13 cellular contexts compared by ENCODE assay signal in genomic region chr7:17307558-17307957, GRCh38. TPM values are rescaled to one million over a fixed set of nuclear protein-coding genes. Genes with fewer than 3 reads are reported as not detected.
DNase-seq lines count a peak whose midpoint lies in the region; ATAC-seq, FAIRE-seq and TF ChIP-seq lines count a peak whose summit lies in the region.
"Had no signal": no experiment of that assay in that cellular context is flagged by ENCODE, and none has a peak within 500 bp of the region (broad histone marks: within the 10 kb centered on the region; RNA-seq: fewer than 3 reads in every experiment).

No MANE protein-coding gene starts in this region.

- H3K23me2 ChIP-seq in H1 (ENCODE audit: low read depth, low read length): no peaks in the 10 kb centered on the region

- peak; percentile 9 for FAIRE-seq in GM18507 (lab: Jason Lieb, UNC)
- FAIRE-seq in H1 (lab: Jason Lieb, UNC): no peak

- no peak overlapping the region for H3K27ac ChIP-seq in H1 (ENCODE audit: low read depth, low read length)
- peak overlapping the region; percentile 73 for H3K27ac ChIP-seq in lower lobe of right lung
- peak overlapping the region in 1 of 2 donors; percentile 27 for H3K27ac ChIP-seq in thoracic aorta

- no peaks in the 10 kb centered on the region; the same call in 1 of the 2 replicates for H3K79me1 ChIP-seq in H1 (ENCODE audit: low read depth, low read length)

- H4K20me1 ChIP-seq in H1 (replicated peaks in 1 of 2; ENCODE audit: control insufficient read depth in 1 of 2, insufficient read depth in 2 of 2, low read length in 2 of 2): no peaks in the 10 kb centered on the region

- WGBS in H1 (ENCODE audit: extremely low coverage in 1 of 2, insufficient coverage in 1 of 2, insufficient read length in 1 of 2, insufficient replicate concordance in 2 of 2, low coverage in 1 of 2, low lambda C conversion rate in 2 of 2, missing lambda C conversion rate in 1 of 2), 2 experiments: 92% methylated on average over 5 of the region's 5 CpGs; no CpG with 5 or more reads in 1 of the 2 experiments

- no peak overlapping the region for H3K56ac ChIP-seq in H1 (replicated peaks; ENCODE audit: insufficient read length, low read depth, low read length)

- peaks cover 0 to 73% of the 10 kb centered on the region in 2 experiments; a peak in 3 of 4 replicates for H3K79me2 ChIP-seq in H1 (ENCODE audit: control insufficient read depth in 1 of 2, insufficient read depth in 2 of 2, low read length in 2 of 2)

- no peak overlapping the region for H3K4me2 ChIP-seq in H1 (ENCODE audit: insufficient read depth in 1 of 2, low read depth in 2 of 2, low read length in 2 of 2)

- H2AFZ ChIP-seq in H1 (ENCODE audit: low read length): no peak overlapping the region

- no peaks in the 10 kb centered on the region for H3K27me3 ChIP-seq in H1 (replicated peaks in 1 of 4; ENCODE audit: control insufficient read depth in 3 of 4, extremely low read depth in 1 of 4, insufficient read depth in 3 of 4, low read length in 3 of 4)
- H3K27me3 ChIP-seq in lower lobe of right lung (ENCODE audit: low read depth): no peaks in the 10 kb centered on the region
- no peaks in the 10 kb centered on the region for H3K27me3 ChIP-seq in thoracic aorta (replicated peaks; ENCODE audit: insufficient read depth)
- H3K27me3 ChIP-seq: dorsolateral prefrontal cortex had no signal

- intact Hi-C loops in lower lobe of right lung (cut with DNase I): no loop called here

- no peak overlapping the region for H4K91ac ChIP-seq in H1 (replicated peaks; ENCODE audit: insufficient read length, low read length)

- no peak overlapping the region for H2BK5ac ChIP-seq in H1 (ENCODE audit: low read depth, low read length)

- no peak overlapping the region for H3K14ac ChIP-seq in H1 (ENCODE audit: insufficient read length)

- POLR2A ChIA-PET in H1 (lab: Charles Lee; ENCODE audit: partially characterized antibody): interaction anchor here (0.7 kb wide), 1 partner anchor 9 kb away, joined by 3 read pairs; the partner anchor contains the start of gene AHR

- CTCF ChIA-PET in H1 (lab: Charles Lee; ENCODE audit: partially characterized antibody): interaction anchor here (0.9 to 2.1 kb wide), 5 partner anchors 25 to 328 kb away, joined by 3 to 5 read pairs (median 4); no protein-coding TSS in a partner anchor

- H3K23ac ChIP-seq in H1 (ENCODE audit: insufficient read length): no peak overlapping the region

- no peak overlapping the region for H4K8ac ChIP-seq in H1 (ENCODE audit: extremely low read depth, insufficient read depth, low read length)

- DNase-seq in GM18507 (ENCODE audit: extremely low spot score, insufficient read length, low read depth) (no peak), H1 (ENCODE audit: low read depth in 1 of 2, low spot score in 2 of 2) (no peak), lower lobe of right lung (no peak), thoracic aorta (ENCODE audit: low spot score) (no peak), inferior parietal cortex (ENCODE audit: extremely low spot score) (no peak)
- no peak for DNase-seq in activated CD4-positive, alpha-beta T cell treated with anti-CD3 and anti-CD28 coated beads for 4 hours
- DNase-seq: activated B cell treated with CpG ODN at 0.5 μM for 24 hours; activated CD8-positive, alpha-beta memory T cell treated with anti-CD3 and anti-CD28 coated beads, Interleukin-2, amount 50 U/mL, for 48 hours; activated naive CD8-positive, alpha-beta T cell treated with anti-CD3 and anti-CD28 coated beads for 36 hours; dorsolateral prefrontal cortex; NCI-H226 had no signal

- no peak overlapping the region for H4K5ac ChIP-seq in H1 (ENCODE audit: insufficient read length, low read depth, low read length)

- H2BK12ac ChIP-seq in H1 (ENCODE audit: low read depth, low read length): no peak overlapping the region

- TF ChIP-seq RAD21 in H1 (IDR thresholded peaks at IDR 0.05 in 1 of 2, conservative IDR thresholded peaks at IDR 0.05 in 1 of 2; ENCODE audit: low read depth in 2 of 2, low read length in 2 of 2): no peak

- H3K36me3 ChIP-seq in H1 (ENCODE audit: control insufficient read depth in 2 of 4, insufficient read depth in 4 of 4, low read length in 3 of 4) (peaks cover 0 to 3% (median 0%) of the 10 kb centered on the region in 4 experiments; a peak in 1 of 8 replicates), lower lobe of right lung (peaks cover 26% of the 10 kb centered on the region), thoracic aorta (peaks cover 5% of the 10 kb centered on the region)

- H3K9ac ChIP-seq in H1 (replicated peaks in 1 of 4; ENCODE audit: extremely low read depth in 1 of 4, low read depth in 3 of 4, low read length in 3 of 4): no peak overlapping the region

- H3K4ac ChIP-seq in H1 (replicated peaks; ENCODE audit: insufficient read length, low read depth, low read length): no peak overlapping the region

- no peak overlapping the region for H2BK20ac ChIP-seq in H1 (ENCODE audit: low read length)

- H2BK15ac ChIP-seq in H1 (ENCODE audit: low read length): no peak overlapping the region

- H3K4me3 ChIP-seq in H1 (ENCODE audit: extremely low read depth in 1 of 4, insufficient read depth in 2 of 4, low read depth in 3 of 4, low read length in 4 of 4) (no peak overlapping the region), lower lobe of right lung (peak overlapping the region; percentile 28), thoracic aorta (peak overlapping the region; percentile 21)

- no peak for TF ChIP-seq EP300 in H1 (IDR thresholded peaks at IDR 0.05; ENCODE audit: borderline replicate concordance in 1 of 2, low read depth in 2 of 2, low read length in 2 of 2)

- H3K9me3 ChIP-seq in H1 (ENCODE audit: insufficient read depth in 2 of 2, low read depth in 1 of 2, low read length in 1 of 2): no peaks in the 10 kb centered on the region
- H3K9me3 ChIP-seq in lower lobe of right lung: no peaks in the 10 kb centered on the region
- no peaks in the 10 kb centered on the region for H3K9me3 ChIP-seq in thoracic aorta

- TF ChIP-seq CTCF in H1 (IDR thresholded peaks at IDR 0.05; ENCODE audit: control extremely low read depth in 1 of 3, insufficient read depth in 1 of 3, low read depth in 1 of 3, low read length in 3 of 3): no peak
- TF ChIP-seq CTCF in lower lobe of right lung (IDR thresholded peaks at IDR 0.05): no peak
- no peak for TF ChIP-seq CTCF in thoracic aorta (IDR thresholded peaks at IDR 0.05)

- H2AK5ac ChIP-seq in H1 (ENCODE audit: low read depth, low read length): 0 out of 2 replicates have a peak overlapping the region, but pooled peaks have one; percentile 14

- H3K4me1 ChIP-seq in H1 (replicated peaks in 1 of 4; ENCODE audit: control insufficient read depth in 3 of 4, insufficient read depth in 4 of 4, low read length in 3 of 4): peaks cover 4 to 15% (median 14%) of the 10 kb centered on the region in 4 experiments; a peak in 6 of 7 replicates
- H3K4me1 ChIP-seq in lower lobe of right lung: peaks cover 97% of the 10 kb centered on the region
- peaks cover 51 to 62% of the 10 kb centered on the region in 2 donors for H3K4me1 ChIP-seq in thoracic aorta (ENCODE audit: control insufficient read depth in 1 of 2, low read depth in 2 of 2)

- H3K18ac ChIP-seq in H1 (ENCODE audit: extremely low read depth, low read length): no peak overlapping the region

- H2BK120ac ChIP-seq in H1 (replicated peaks; ENCODE audit: low read depth, low read length): no peak overlapping the region

- no peak for TF ChIP-seq POLR2A in H1 (IDR thresholded peaks at IDR 0.05; ENCODE audit: control extremely low read depth in 1 of 2, low read depth in 2 of 2, low read length in 2 of 2)

- ATAC-seq in lower lobe of right lung (peak; percentile 5 to 15), thoracic aorta (ENCODE audit: insufficient number of reproducible peaks, low FRiP score, low read depth) (no peak), HG02763 (IDR thresholded peaks at IDR 0.05; ENCODE audit: unreplicated experiment) (no peak), GM18519 (IDR thresholded peaks at IDR 0.05; ENCODE audit: low FRiP score, unreplicated experiment) (no peak)

TF ChIP-seq in H1, 55 proteins besides CTCF, POLR2A, EP300 and RAD21 (continues in another document):
- no peak for TF ChIP-seq TBP (IDR thresholded peaks at IDR 0.05; ENCODE audit: low read depth, low read length)
- no peak for TF ChIP-seq TCF12 (IDR thresholded peaks at IDR 0.05; ENCODE audit: low read depth, low read length)
- no peak for TF ChIP-seq BCL11A (IDR thresholded peaks at IDR 0.05; ENCODE audit: low read depth in 2 of 2, low read length in 2 of 2)
- TF ChIP-seq PHF8 (conservative IDR thresholded peaks at IDR 0.05; ENCODE audit: low read depth, low read length): no peak
- no peak for TF ChIP-seq ASH2L (IDR thresholded peaks at IDR 0.05; ENCODE audit: low read length)
- TF ChIP-seq GTF2F1 (IDR thresholded peaks at IDR 0.05; ENCODE audit: borderline replicate concordance, low read depth, low read length): no peak
- TF ChIP-seq EZH2 (IDR thresholded peaks at IDR 0.05; ENCODE audit: low read depth, low read length, severe bottlenecking): no peak
- TF ChIP-seq RFX5 (IDR thresholded peaks at IDR 0.05; ENCODE audit: borderline replicate concordance, low read depth, low read length): no peak
- TF ChIP-seq CHD1 (IDR thresholded peaks at IDR 0.05; ENCODE audit: low read depth, low read length): no peak
- no peak for TF ChIP-seq POLR2AphosphoS5 (IDR thresholded peaks at IDR 0.05; ENCODE audit: low read depth, low read length)
- TF ChIP-seq RBBP5 (IDR thresholded peaks at IDR 0.05; ENCODE audit: borderline replicate concordance, low read depth, low read length): no peak
- TF ChIP-seq TAF7 (optimal IDR thresholded peaks at IDR 0.05; ENCODE audit: borderline replicate concordance, low read depth, low read length): no peak
- no peak for TF ChIP-seq USF2 (IDR thresholded peaks at IDR 0.05; ENCODE audit: low read length)

RNA-seq across cellular contexts. Expression of gene AHR, which starts 9.1 kb away (rescaled TPM):
- 8.7 and 9.7 TPM in 2 replicates for total RNA-seq in H1 (2021; fragmentation: NEBNext Ultra II Directional; extraction: Animal tissue kit (Norgen Biotek cat#: 25700))
- 1.1 and 1.4 TPM in 2 replicates for polyA plus RNA-seq in H1 (2011; rRNA removed)
- 0.93 TPM for polyA plus RNA-seq in H1 (2011; cell fraction: cytosol; rRNA removed)
- polyA plus RNA-seq in H1 (2011; cell fraction: nucleus; rRNA removed): 2.1 TPM
- polyA plus RNA-seq in H1 (2012, experiment 1 of 2): 3.4 to 5.1 TPM (median 4.7 TPM) in 4 replicates
- polyA plus RNA-seq in H1 (2012, experiment 2 of 2): 0.45 TPM
- polyA plus RNA-seq in H1 (2013, experiment 1 of 2): 4.2 TPM
- 3.7 TPM for polyA plus RNA-seq in H1 (2013, experiment 2 of 2)
- polyA minus RNA-seq in H1 (2011; rRNA and poly(A)+ RNA removed): 3.2 and 3.6 TPM in 2 replicates
- polyA minus RNA-seq in H1 (2011; cell fraction: cytosol; rRNA and poly(A)+ RNA removed): 5.1 TPM
- 19.5 TPM for polyA minus RNA-seq in H1 (2011; cell fraction: nucleus; rRNA and poly(A)+ RNA removed)
- total RNA-seq in lower lobe of right lung (132 TPM), thoracic aorta (100 to 1,000 TPM; 131 to 191 TPM)

Comparison
In these comparisons a context has a peak if more than half of its experiments do, and no peak if none do; other contexts are left out.
1. H3K4me3 ChIP-seq: peak in lower lobe of right lung (single experiment) and thoracic aorta (single experiment); none in H1 (0 of 4).
2. ATAC-seq: peak in lower lobe of right lung (2 of 2); none in thoracic aorta (single experiment), HG02763 (single experiment) and GM18519 (single experiment).
3. RNA of gene AHR, which starts 9.1 kb away (total RNA-seq): 131 to 191 TPM in thoracic aorta and 132 TPM in lower lobe of right lung (single experiment); 8.7 to 9.7 TPM in H1; every median in the first group is over 10 times any median in the second.